ENCODE assay signal across 1 cellular context in genomic region chr1:36350659-36351171, GRCh38.
TF ChIP-seq lines count a peak whose summit lies in the region.

No MANE protein-coding gene starts in this region.

TF ChIP-seq in GM12878, 131 proteins besides CTCF, POLR2A, EP300 and RAD21:
- TF ChIP-seq MEF2B (IDR thresholded peaks at IDR 0.05; ENCODE audit: partially characterized antibody, poor library complexity, severe bottlenecking) (no peak), ZNF687 (IDR thresholded peaks at IDR 0.05) (peak; percentile 53; the same call in 1 of the 2 replicates), BHLHE40 (IDR thresholded peaks at IDR 0.05; ENCODE audit: borderline replicate concordance in 1 of 2, low read depth in 2 of 2, low read length in 1 of 2) (peak in 1 of 2 experiments; percentile 53; a peak in 1 of 4 replicates)
